18 cellular contexts compared by ENCODE assay signal in genomic region chr19:8302734-8303133, GRCh38. TPM values are rescaled to one million over a fixed set of nuclear protein-coding genes. Genes with fewer than 3 reads are reported as not detected.
DNase-seq lines count a peak whose midpoint lies in the region; ATAC-seq lines count a peak whose summit lies in the region.
"Had no signal": no experiment of that assay in that cellular context is flagged by ENCODE, and none has a peak within 500 bp of the region (broad histone marks: within the 10 kb centered on the region; RNA-seq: fewer than 3 reads in every experiment).

No MANE protein-coding gene starts in this region.

- H3K36me3 Mint-ChIP-seq in activated T-helper 2 cell treated with anti-CD3 and anti-CD28 coated beads, Interferon-gamma antibody, Interleukin-2, Interleukin-4, amounts not matched to agents 10 μg/mL and 5 μg/mL and 100 μg/mL, durations not matched to agents 14 hours and 24 hours and 36 hours (ENCODE audit: low read depth) = peaks cover 31% of the 10 kb centered on the region
- H3K36me3 Mint-ChIP-seq: T-cell had no signal

- H2BK15ac ChIP-seq in mesenchymal stem cell (ENCODE audit: low read depth, poor library complexity, severe bottlenecking) = peak overlapping the region; percentile 36

- no peak overlapping the region for H2BK120ac ChIP-seq in mesenchymal stem cell (ENCODE audit: low read depth, low read length)

- H3K36me3 ChIP-seq in mesenchymal stem cell (ENCODE audit: control insufficient read depth in 1 of 2, insufficient read depth in 2 of 2, low read depth in 1 of 2, low read length in 2 of 2) = peaks cover 0 to 35% of the 10 kb centered on the region in 2 experiments

- no peak overlapping the region for H3K27ac ChIP-seq in mesenchymal stem cell (ENCODE audit: low read length, poor library complexity, severe bottlenecking)
- H3K27ac ChIP-seq in substantia nigra (ENCODE audit: low read depth, low read length, poor library complexity, severe bottlenecking) = no peak overlapping the region
- H3K27ac ChIP-seq: coronary artery, hepatocyte had no signal

- no peak overlapping the region for H3K27ac Mint-ChIP-seq in activated T-helper 2 cell treated with anti-CD3 and anti-CD28 coated beads, Interferon-gamma antibody, Interleukin-2, Interleukin-4, amounts not matched to agents 10 μg/mL and 5 μg/mL and 100 μg/mL, durations not matched to agents 14 hours and 24 hours and 36 hours
- H3K27ac Mint-ChIP-seq: stimulated activated naive CD8-positive, alpha-beta T cell treated with anti-CD3 and anti-CD28 coated beads, Interleukin-15, Interleukin-2, amounts not matched to agents 100 ng/mL and 50 ng/mL, for 24 hours; T-cell had no signal

- H3K4me2 ChIP-seq in mesenchymal stem cell (ENCODE audit: low read length, poor library complexity, severe bottlenecking) = no peak overlapping the region
- H3K4me2 ChIP-seq: hepatocyte had no signal

- no peak overlapping the region for H2BK5ac ChIP-seq in mesenchymal stem cell (ENCODE audit: low read depth, low read length, poor library complexity, severe bottlenecking)

- ATAC-seq in GM18519 (IDR thresholded peaks at IDR 0.05; ENCODE audit: low FRiP score, unreplicated experiment) = no peak
- ATAC-seq: GM12878, K562, T-cell had no signal

- H3K14ac ChIP-seq in mesenchymal stem cell (ENCODE audit: low read length in 2 of 2) = no peak overlapping the region

- H3K4me3 ChIP-seq in mesenchymal stem cell (ENCODE audit: insufficient read depth in 1 of 2, low read depth in 1 of 2, low read length in 2 of 2) = no peak overlapping the region
- H3K4me3 ChIP-seq: coronary artery, GM12878, hepatocyte, K562 had no signal

- intact Hi-C loops in activated T-helper 2 cell treated with anti-CD3 and anti-CD28 coated beads, Interferon-gamma antibody, Interleukin-2, Interleukin-4, amounts not matched to agents 10 μg/mL and 5 μg/mL and 100 μg/mL, durations not matched to agents 14 hours and 24 hours and 36 hours (cut with micrococcal nuclease) = no loop called here

- no peak overlapping the region for H2BK12ac ChIP-seq in mesenchymal stem cell (ENCODE audit: low read length in 2 of 2)

- H3K4me1 Mint-ChIP-seq in activated T-helper 2 cell treated with anti-CD3 and anti-CD28 coated beads, Interferon-gamma antibody, Interleukin-2, Interleukin-4, amounts not matched to agents 10 μg/mL and 5 μg/mL and 100 μg/mL, durations not matched to agents 14 hours and 24 hours and 36 hours (ENCODE audit: low read depth) = peaks cover 12% of the 10 kb centered on the region

- H3K9me3 ChIP-seq in mesenchymal stem cell (ENCODE audit: control insufficient read depth, low read length) = no peaks in the 10 kb centered on the region

- no peak overlapping the region for H3K4me3 Mint-ChIP-seq in activated T-helper 2 cell treated with anti-CD3 and anti-CD28 coated beads, Interferon-gamma antibody, Interleukin-2, Interleukin-4, amounts not matched to agents 10 μg/mL and 5 μg/mL and 100 μg/mL, durations not matched to agents 14 hours and 24 hours and 36 hours (ENCODE audit: low read depth)
- H3K4me3 Mint-ChIP-seq: stimulated activated naive CD8-positive, alpha-beta T cell treated with anti-CD3 and anti-CD28 coated beads, Interleukin-15, Interleukin-2, amounts not matched to agents 100 ng/mL and 50 ng/mL, for 24 hours; T-cell had no signal

- H3K27me3 ChIP-seq in mesenchymal stem cell (ENCODE audit: control insufficient read depth in 1 of 2, insufficient read depth in 1 of 2, low read length in 2 of 2) = no peaks in the 10 kb centered on the region
- H3K27me3 ChIP-seq: hepatocyte had no signal

- H2AK5ac ChIP-seq in mesenchymal stem cell (ENCODE audit: low read length, severe bottlenecking) = no peak overlapping the region

- H3K9ac ChIP-seq in mesenchymal stem cell (ENCODE audit: low read length) = no peak overlapping the region

- H3K23ac ChIP-seq in mesenchymal stem cell (ENCODE audit: low read length in 2 of 2) = no peak overlapping the region

- H2AFZ ChIP-seq in mesenchymal stem cell (ENCODE audit: low read depth, low read length) = no peak overlapping the region
- H2AFZ ChIP-seq: hepatocyte had no signal

- H3K4me1 ChIP-seq in mesenchymal stem cell (ENCODE audit: control insufficient read depth, insufficient read depth, low read depth, low read length) = peaks cover 9% of the 10 kb centered on the region

- H4K91ac ChIP-seq in mesenchymal stem cell (ENCODE audit: low read length) = no peak overlapping the region

- no peak overlapping the region for H3K18ac ChIP-seq in mesenchymal stem cell (ENCODE audit: low read depth in 1 of 2, low read length in 2 of 2)

- H3K9me3 Mint-ChIP-seq in activated T-helper 2 cell treated with anti-CD3 and anti-CD28 coated beads, Interferon-gamma antibody, Interleukin-2, Interleukin-4, amounts not matched to agents 10 μg/mL and 5 μg/mL and 100 μg/mL, durations not matched to agents 14 hours and 24 hours and 36 hours = no peaks in the 10 kb centered on the region
- H3K9me3 Mint-ChIP-seq: stimulated activated naive CD8-positive, alpha-beta T cell treated with anti-CD3 and anti-CD28 coated beads, Interleukin-15, Interleukin-2, amounts not matched to agents 100 ng/mL and 50 ng/mL, for 24 hours; T-cell had no signal

- peaks cover 6% of the 10 kb centered on the region for H3K79me1 ChIP-seq in mesenchymal stem cell (replicated peaks; ENCODE audit: low read length, poor library complexity, severe bottlenecking)

- no peak overlapping the region for H3K4ac ChIP-seq in mesenchymal stem cell (ENCODE audit: low read depth in 1 of 2, low read length in 2 of 2)

- DNase-seq in stimulated activated CD4-positive, alpha-beta T cell treated with anti-CD3 and anti-CD28 coated beads, Interleukin-15, amount 100 ng/mL, for 24 hours = peak; percentile 1
- no peak for DNase-seq in stimulated activated CD4-positive, alpha-beta T cell treated with anti-CD3 and anti-CD28 coated beads, Interleukin-12 subunit alpha, Interleukin-12 subunit beta, amount 100 ng/mL, for 4 hours
- peak; percentile 6 for DNase-seq in activated T-helper 2 cell treated with anti-CD3 and anti-CD28 coated beads, Interferon-gamma antibody, Interleukin-2, Interleukin-4, amounts not matched to agents 10 μg/mL and 5 μg/mL and 100 μg/mL, durations not matched to agents 14 hours and 24 hours and 36 hours (ENCODE audit: low spot score)
- no peak for DNase-seq in mesenchymal stem cell
- no peak for DNase-seq in substantia nigra (lab: John Stamatoyannopoulos, UW)
- no peak for DNase-seq in KG1 (lab: John Stamatoyannopoulos, UW)
- DNase-seq: HCEC 1CT, midbrain, NCI-H2029 treated with DMSO at 0.1 percent for 48 hours, NCI-H446 treated with DMSO at 0.1 percent for 48 hours, SHP77 had no signal

- 94% methylated on average over 7 of the region's 7 CpGs for WGBS in mesenchymal stem cell

- no peak overlapping the region for H4K8ac ChIP-seq in mesenchymal stem cell (ENCODE audit: low read length)

- H3K27me3 Mint-ChIP-seq in activated T-helper 2 cell treated with anti-CD3 and anti-CD28 coated beads, Interferon-gamma antibody, Interleukin-2, Interleukin-4, amounts not matched to agents 10 μg/mL and 5 μg/mL and 100 μg/mL, durations not matched to agents 14 hours and 24 hours and 36 hours (ENCODE audit: low read depth) = no peaks in the 10 kb centered on the region
- H3K27me3 Mint-ChIP-seq: stimulated activated naive CD8-positive, alpha-beta T cell treated with anti-CD3 and anti-CD28 coated beads, Interleukin-15, Interleukin-2, amounts not matched to agents 100 ng/mL and 50 ng/mL, for 24 hours; T-cell had no signal

RNA-seq across cellular contexts. Expression of gene CD320, which starts 5.4 kb away (rescaled TPM):
- 90.0 and 90.2 TPM in 2 replicates for total RNA-seq in activated T-helper 2 cell treated with anti-CD3 and anti-CD28 coated beads, Interferon-gamma antibody, Interleukin-2, Interleukin-4, amounts not matched to agents 10 μg/mL and 5 μg/mL and 100 μg/mL, durations not matched to agents 14 hours and 24 hours and 36 hours
- 16.5 TPM for polyA plus RNA-seq in mesenchymal stem cell (2013, experiment 1 of 2)
- 16.4 TPM for polyA plus RNA-seq in mesenchymal stem cell (2013, experiment 2 of 2)

RNA-seq across cellular contexts. Expression of gene NDUFA7, which starts 18.4 kb away (rescaled TPM):
- 48.6 and 54.5 TPM in 2 replicates for total RNA-seq in activated T-helper 2 cell treated with anti-CD3 and anti-CD28 coated beads, Interferon-gamma antibody, Interleukin-2, Interleukin-4, amounts not matched to agents 10 μg/mL and 5 μg/mL and 100 μg/mL, durations not matched to agents 14 hours and 24 hours and 36 hours
- polyA plus RNA-seq in mesenchymal stem cell (2013, experiment 1 of 2) = 104 TPM
- 104 TPM for polyA plus RNA-seq in mesenchymal stem cell (2013, experiment 2 of 2)

RNA-seq across cellular contexts. Expression of gene RPS28, which starts 18.6 kb away (rescaled TPM):
- 1,945 and 1,967 TPM in 2 replicates for total RNA-seq in activated T-helper 2 cell treated with anti-CD3 and anti-CD28 coated beads, Interferon-gamma antibody, Interleukin-2, Interleukin-4, amounts not matched to agents 10 μg/mL and 5 μg/mL and 100 μg/mL, durations not matched to agents 14 hours and 24 hours and 36 hours
- 1,490 TPM for polyA plus RNA-seq in mesenchymal stem cell (2013, experiment 1 of 2)
- 1,615 TPM for polyA plus RNA-seq in mesenchymal stem cell (2013, experiment 2 of 2)

RNA-seq across cellular contexts. Expression of gene KANK3, which starts 40.3 kb away (rescaled TPM):
- 0.89 and 1.7 TPM in 2 replicates for total RNA-seq in activated T-helper 2 cell treated with anti-CD3 and anti-CD28 coated beads, Interferon-gamma antibody, Interleukin-2, Interleukin-4, amounts not matched to agents 10 μg/mL and 5 μg/mL and 100 μg/mL, durations not matched to agents 14 hours and 24 hours and 36 hours
- 0.14 TPM for polyA plus RNA-seq in mesenchymal stem cell (2013, experiment 1 of 2)
- 0.23 TPM for polyA plus RNA-seq in mesenchymal stem cell (2013, experiment 2 of 2)

Comparison
In these comparisons a context has a peak if more than half of its experiments do, and no peak if none do; other contexts are left out.
1. DNase-seq: peak in stimulated activated CD4-positive, alpha-beta T cell treated with anti-CD3 and anti-CD28 coated beads, Interleukin-15, amount 100 ng/mL, for 24 hours (single experiment) and activated T-helper 2 cell treated with anti-CD3 and anti-CD28 coated beads, Interferon-gamma antibody, Interleukin-2, Interleukin-4, amounts not matched to agents 10 μg/mL and 5 μg/mL and 100 μg/mL, durations not matched to agents 14 hours and 24 hours and 36 hours (single experiment); none in stimulated activated CD4-positive, alpha-beta T cell treated with anti-CD3 and anti-CD28 coated beads, Interleukin-12 subunit alpha, Interleukin-12 subunit beta, amount 100 ng/mL, for 4 hours (single experiment), mesenchymal stem cell (single experiment), substantia nigra (0 of 49) and KG1 (single experiment).